In genomic region chr10:102669206-102670064, GRCh38 we compare ENCODE assay signal across 7 cellular contexts. TPM values are rescaled to one million over a fixed set of nuclear protein-coding genes. Genes with fewer than 3 reads are reported as not detected.
DNase-seq lines count a peak whose midpoint lies in the region; ATAC-seq and TF ChIP-seq lines count a peak whose summit lies in the region.

No MANE protein-coding gene starts in this region.

- no peaks in the 10 kb centered on the region for H3K79me2 ChIP-seq in H9 (ENCODE audit: insufficient read depth, low read length)

- H3K27me3 ChIP-seq in H9 (ENCODE audit: insufficient read depth, low read length) (no peaks in the 10 kb centered on the region), right atrium auricular region (no peaks in the 10 kb centered on the region), thoracic aorta (replicated peaks; ENCODE audit: insufficient read depth) (no peaks in the 10 kb centered on the region)

- no peaks in the 10 kb centered on the region for H3K23me2 ChIP-seq in H9 (ENCODE audit: insufficient read length, low read depth, low read length, poor library complexity, severe bottlenecking)

- no peak overlapping the region for H3K4me2 ChIP-seq in H9 (ENCODE audit: insufficient read depth, insufficient read length, low read length)

- H3K4me3 ChIP-seq in right atrium auricular region = no peak overlapping the region
- H3K4me3 ChIP-seq in thoracic aorta = no peak overlapping the region

- H2BK15ac ChIP-seq in H9 (ENCODE audit: low read depth, low read length) = no peak overlapping the region

- H3K9me3 ChIP-seq in H9 (ENCODE audit: control insufficient read depth, low read depth, low read length) (no peaks in the 10 kb centered on the region), T-helper 17 cell (ENCODE audit: control insufficient read depth, low read length, poor library complexity, severe bottlenecking) (no peaks in the 10 kb centered on the region), right atrium auricular region (no peaks in the 10 kb centered on the region), thoracic aorta (no peaks in the 10 kb centered on the region)

- no peak overlapping the region for H3K4ac ChIP-seq in H9 (ENCODE audit: low read depth, low read length)

- no peak overlapping the region for H2AFZ ChIP-seq in H9 (ENCODE audit: low read length)

- H3T11ph ChIP-seq in H9 (ENCODE audit: low read length) = no peak overlapping the region

- no peaks in the 10 kb centered on the region; a peak in 1 of 5 replicates for H3K9me3 Mint-ChIP-seq in H9

- no peak overlapping the region for H2BK20ac ChIP-seq in H9 (ENCODE audit: low read depth, low read length, poor library complexity, severe bottlenecking)

- no peak overlapping the region for H2BK12ac ChIP-seq in H9 (ENCODE audit: insufficient read length, low read depth, low read length)

- peak; percentile 68 for TF ChIP-seq CTCF in H9 (conservative IDR thresholded peaks at IDR 0.05)
- peak in 1 of 2 donors; percentile 63 for TF ChIP-seq CTCF in right atrium auricular region (IDR thresholded peaks at IDR 0.05)
- peak; percentile 48 for TF ChIP-seq CTCF in thoracic aorta (IDR thresholded peaks at IDR 0.05)

- H3K27ac Mint-ChIP-seq in H9 (no peak overlapping the region), T-helper 17 cell (peak overlapping the region; percentile 24)

- H3K79me1 ChIP-seq in H9 (ENCODE audit: insufficient read depth, low read depth, low read length, poor library complexity, severe bottlenecking) = no peaks in the 10 kb centered on the region

- H3K14ac ChIP-seq in H9 (ENCODE audit: insufficient read depth, low read length) = no peak overlapping the region

- no peak overlapping the region for H3K27ac ChIP-seq in H9 (ENCODE audit: insufficient read length, low read depth, low read length)
- peak overlapping the region; percentile 73 to 78 for H3K27ac ChIP-seq in right atrium auricular region
- peak overlapping the region; percentile 57 to 78 for H3K27ac ChIP-seq in thoracic aorta

- H3K4me1 ChIP-seq in H9 (ENCODE audit: insufficient read depth, low read length) (peaks cover 9% of the 10 kb centered on the region), right atrium auricular region (peaks cover 0 to 60% of the 10 kb centered on the region in 2 donors), thoracic aorta (ENCODE audit: control insufficient read depth in 1 of 2, low read depth in 2 of 2) (peaks cover 17 to 26% of the 10 kb centered on the region in 2 donors)

- H3K27me3 Mint-ChIP-seq in H9 (ENCODE audit: low read depth) (no peaks in the 10 kb centered on the region; the same call in 1 of the 2 replicates), T-helper 17 cell (no peaks in the 10 kb centered on the region)

- no peak overlapping the region for H3K23ac ChIP-seq in H9 (ENCODE audit: insufficient read length, low read depth, low read length)

- no peak overlapping the region for H2BK5ac ChIP-seq in H9 (ENCODE audit: insufficient read length, low read length)

- H4K5ac ChIP-seq in H9 (ENCODE audit: insufficient read length, low read depth, low read length) = no peak overlapping the region

- H3K4me3 Mint-ChIP-seq in H9 = no peak overlapping the region
- no peak overlapping the region for H3K4me3 Mint-ChIP-seq in T-helper 17 cell

- H3K36me3 Mint-ChIP-seq in H9 (ENCODE audit: insufficient read depth in 1 of 3, low read depth in 3 of 3) = no peaks in the 10 kb centered on the region; a peak in 1 of 7 replicates
- no peaks in the 10 kb centered on the region for H3K36me3 Mint-ChIP-seq in T-helper 17 cell (ENCODE audit: low read depth)

- H2BK120ac ChIP-seq in H9 (ENCODE audit: low read depth, low read length, poor library complexity, severe bottlenecking) = no peak overlapping the region

- ATAC-seq in T-helper 17 cell (no peak), thoracic aorta (ENCODE audit: insufficient number of reproducible peaks, low FRiP score, low read depth) (no peak), GM18907 (IDR thresholded peaks at IDR 0.05; ENCODE audit: unreplicated experiment) (no peak), GM18873 (IDR thresholded peaks at IDR 0.05; ENCODE audit: low FRiP score, unreplicated experiment) (no peak)

- H4K91ac ChIP-seq in H9 (ENCODE audit: insufficient read length, low read depth, low read length) = no peak overlapping the region

- H3K4me1 Mint-ChIP-seq in H9 (peaks cover 40 to 50% of the 10 kb centered on the region in 2 experiments), T-helper 17 cell (peaks cover 26% of the 10 kb centered on the region)

- H3K56ac ChIP-seq in H9 (ENCODE audit: insufficient read length, low read depth, low read length) = no peak overlapping the region

- H3K9ac ChIP-seq in H9 (ENCODE audit: extremely low read depth, insufficient read length, low read length) = no peak overlapping the region

- H4K20me1 ChIP-seq in H9 (ENCODE audit: control insufficient read depth, insufficient read depth, insufficient read length) = no peaks in the 10 kb centered on the region

- DNase-seq in H9 (peak; percentile 60), T-helper 17 cell (no peak), right atrium auricular region (ENCODE audit: low spot score) (peak; percentile 76), thoracic aorta (ENCODE audit: low spot score) (peak; percentile 34), DMS79 treated with DMSO at 0.1 percent for 48 hours (lab: John Stamatoyannopoulos, UW) (no peak)

- no peak overlapping the region for H3K18ac ChIP-seq in H9 (ENCODE audit: insufficient read length, low read depth, low read length)

- no peak overlapping the region for H4K8ac ChIP-seq in H9 (replicated peaks; ENCODE audit: insufficient read length, low read depth, low read length)

- H3K36me3 ChIP-seq in right atrium auricular region (no peaks in the 10 kb centered on the region), thoracic aorta (no peaks in the 10 kb centered on the region)

- H2AK5ac ChIP-seq in H9 (ENCODE audit: insufficient read length, low read length) = no peak overlapping the region

- WGBS in H9 (ENCODE audit: extremely low coverage, insufficient read length, low lambda C conversion rate) = no CpG with 5 or more reads among the region's 7 CpGs

RNA-seq across cellular contexts. Expression of gene TRIM8, which starts 25.2 kb away (rescaled TPM):
- 37.0 and 40.6 TPM in 2 replicates for total RNA-seq in H9 (2021)
- total RNA-seq in T-helper 17 cell = 10 to 100 TPM; 63.6 to 73.0 TPM
- total RNA-seq in right atrium auricular region = 100 to 1,000 TPM; 106 to 125 TPM
- 100 to 1,000 TPM; 154 to 192 TPM for total RNA-seq in thoracic aorta

RNA-seq across cellular contexts. Expression of gene ARL3, which starts 44.8 kb away (rescaled TPM):
- 16.5 and 16.9 TPM in 2 replicates for total RNA-seq in H9 (2021)
- total RNA-seq in T-helper 17 cell = 1 to 10 TPM; 3.2 to 3.7 TPM
- total RNA-seq in right atrium auricular region = 1 to 10 TPM; 5.7 to 6.4 TPM
- total RNA-seq in thoracic aorta = 1 to 10 TPM; 5.1 to 8.8 TPM

RNA-seq across cellular contexts. Expression of gene SFXN2, which starts 45.0 kb away (rescaled TPM):
- 32.7 and 34.7 TPM in 2 replicates for total RNA-seq in H9 (2021)
- 1 to 10 TPM; 5.6 to 7.9 TPM for total RNA-seq in T-helper 17 cell
- 1 to 10 TPM in 1 of 2 donors, under 1 TPM in 1; 0.59 to 2.7 TPM for total RNA-seq in right atrium auricular region
- total RNA-seq in thoracic aorta = 10 to 100 TPM in 1 of 2 donors, 1 to 10 TPM in 1; 1.6 to 18.3 TPM

Comparison
In these comparisons a context has a peak if more than half of its experiments do, and no peak if none do; other contexts are left out.
1. DNase-seq: peak in H9 (single experiment), right atrium auricular region (single experiment) and thoracic aorta (single experiment); none in T-helper 17 cell (0 of 3) and DMS79 treated with DMSO at 0.1 percent for 48 hours (single experiment).